ENCODE assay signal across 22 cellular contexts in genomic region chr14:34235635-34236300, GRCh38.
DNase-seq lines count a peak whose midpoint lies in the region; ATAC-seq, FAIRE-seq and TF ChIP-seq lines count a peak whose summit lies in the region.
"Had no signal": no experiment of that assay in that cellular context is flagged by ENCODE, and none has a peak within 500 bp of the region (broad histone marks: within the 10 kb centered on the region; RNA-seq: fewer than 3 reads in every experiment).

No MANE protein-coding gene starts in this region.

- TF ChIP-seq POLR2A in esophagus muscularis mucosa (IDR thresholded peaks at IDR 0.05; ENCODE audit: low read depth) (no peak), stomach (IDR thresholded peaks at IDR 0.05) (no peak)

- no peak overlapping the region for H3K4me3 ChIP-seq in esophagus muscularis mucosa
- H3K4me3 ChIP-seq in psoas muscle: no peak overlapping the region
- H3K4me3 ChIP-seq in stomach: no peak overlapping the region
- H3K4me3 ChIP-seq: A549, K562 had no signal

- ATAC-seq in left ventricle myocardium superior (peak; percentile 86), psoas muscle (peak; percentile 66 to 90 (median 78)), GM18907 (IDR thresholded peaks at IDR 0.05; ENCODE audit: unreplicated experiment) (no peak)
- ATAC-seq: A549, K562 had no signal

- DNase-seq in esophagus muscularis mucosa (ENCODE audit: extremely low spot score) (peak; percentile 90), left ventricle myocardium superior (no peak), psoas muscle (no peak), stomach (no peak), frontal cortex (ENCODE audit: low spot score in 2 of 2) (no peak), NCI-H446 treated with DMSO at 0.1 percent for 48 hours (lab: John Stamatoyannopoulos, UW) (no peak), retina (no peak)
- DNase-seq: DMS79, MM.1S, NCI-H1048, NCI-H1436, NCI-H187 treated with DMSO at 0.1 percent for 48 hours, NCI-H2107, NCI-H2227 treated with DMSO at 0.1 percent for 48 hours, NCI-H510A treated with DMSO at 0.1 percent for 48 hours, NCI-H748 treated with DMSO at 0.1 percent for 48 hours had no signal

- TF ChIP-seq EP300 in esophagus muscularis mucosa (IDR thresholded peaks at IDR 0.05): peak; percentile 81
- peak; percentile 67 for TF ChIP-seq EP300 in stomach (IDR thresholded peaks at IDR 0.05)

- H3K27ac ChIP-seq in esophagus muscularis mucosa (replicated peaks in 1 of 4): peak overlapping the region; percentile 76 to 84 (median 82)
- H3K27ac ChIP-seq in psoas muscle: peak overlapping the region; percentile 38
- peak overlapping the region in 3 of 5 donors; percentile 2 to 78 (median 45) for H3K27ac ChIP-seq in stomach
- H3K27ac ChIP-seq: A549, RWPE1 had no signal

- H3K36me3 ChIP-seq in esophagus muscularis mucosa (no peaks in the 10 kb centered on the region), psoas muscle (ENCODE audit: insufficient read depth in 1 of 2, low read depth in 1 of 2) (no peaks in the 10 kb centered on the region), stomach (no peaks in the 10 kb centered on the region)

- H3K27me3 ChIP-seq in esophagus muscularis mucosa (no peaks in the 10 kb centered on the region), psoas muscle (ENCODE audit: insufficient read depth in 3 of 3, low read length in 2 of 3) (no peaks in the 10 kb centered on the region), stomach (no peaks in the 10 kb centered on the region)

- no peak for FAIRE-seq in frontal cortex (lab: Jason Lieb, UNC)
- FAIRE-seq: A549, D721Med, H54, K562 had no signal

- TF ChIP-seq CTCF in esophagus muscularis mucosa (IDR thresholded peaks at IDR 0.05) (no peak), psoas muscle (IDR thresholded peaks at IDR 0.05) (no peak), stomach (IDR thresholded peaks at IDR 0.05) (no peak)

- H3K4me1 ChIP-seq in esophagus muscularis mucosa (peaks cover 26 to 76% (median 69%) of the 10 kb centered on the region in 4 donors), psoas muscle (peaks cover 34% of the 10 kb centered on the region), stomach (peaks cover 0 to 43% (median 19%) of the 10 kb centered on the region in 4 donors)

- 25% methylated on average over 5 of the region's 5 CpGs for WGBS in esophagus muscularis mucosa
- 17 to 34% (median 24%) methylated on average over 5 of the region's 5 CpGs for WGBS in psoas muscle, 3 donors
- 46 to 70% (median 63%) methylated on average over 5 of the region's 5 CpGs for WGBS in stomach, 5 donors

- H3K9me3 ChIP-seq in esophagus muscularis mucosa (no peaks in the 10 kb centered on the region), psoas muscle (no peaks in the 10 kb centered on the region), stomach (no peaks in the 10 kb centered on the region)
- H3K9me3 ChIP-seq: A549 had no signal

- intact Hi-C loops in esophagus muscularis mucosa (cut with DNase I): no loop called here
- intact Hi-C loops in left ventricle myocardium superior (cut with micrococcal nuclease): no loop called here
- intact Hi-C loops in psoas muscle (cut with DNase I): no loop called here
- intact Hi-C loops in stomach (cut with DNase I; ENCODE audit: low total_unique reads): no loop called here
